Comparison of ENCODE assay signal across 7 cellular contexts in the genomic region with DNA sequence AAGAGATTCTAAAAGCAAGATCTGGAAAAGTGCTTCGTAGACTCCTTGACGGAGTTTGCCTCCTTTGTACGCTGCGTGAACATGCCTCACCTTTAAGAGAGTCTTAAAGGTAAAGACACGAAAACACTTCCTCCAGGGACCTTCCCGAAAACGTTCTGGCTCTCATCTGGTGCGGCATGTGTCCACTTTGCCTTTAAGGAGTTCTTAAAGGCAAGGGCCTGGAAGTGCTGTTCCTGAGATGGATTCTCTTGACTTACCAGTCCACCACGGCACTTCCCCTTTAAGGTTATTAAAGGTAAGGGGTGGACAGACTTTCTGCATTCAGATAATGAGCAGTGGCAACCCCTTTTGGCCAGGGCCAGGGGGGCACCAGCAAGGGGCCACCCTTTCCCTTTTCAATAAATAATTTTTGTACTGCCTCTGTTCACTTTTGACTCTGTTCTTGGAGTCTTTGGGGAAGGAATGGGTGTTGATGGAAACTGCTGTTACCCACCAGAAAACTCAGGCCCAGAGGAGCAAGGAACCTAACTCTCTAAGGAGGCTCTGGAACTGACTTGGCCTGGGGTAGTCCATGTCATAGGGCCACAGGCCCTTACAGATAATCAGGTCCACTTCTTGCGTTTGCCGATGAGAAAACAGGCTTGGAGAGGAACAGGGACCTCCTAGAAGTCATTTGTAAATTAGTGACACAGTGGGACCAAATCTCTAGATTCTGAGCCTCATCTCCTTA. TPM values are rescaled to one million over a fixed set of nuclear protein-coding genes. Genes with fewer than 3 reads are reported as not detected.
DNase-seq lines count a peak whose midpoint lies in the region; ATAC-seq, FAIRE-seq and TF ChIP-seq lines count a peak whose summit lies in the region.
"Had no signal": no experiment of that assay in that cellular context is flagged by ENCODE, and none has a peak within 500 bp of the region (broad histone marks: within the 10 kb centered on the region; RNA-seq: fewer than 3 reads in every experiment).

No MANE protein-coding gene starts in this region.

- peaks cover 25% of the 10 kb centered on the region for H3K4me1 Mint-ChIP-seq in CD14-positive monocyte
- H3K4me1 Mint-ChIP-seq in activated T-helper 2 cell treated with anti-CD3 and anti-CD28 coated beads, Interferon-gamma antibody, Interleukin-2, Interleukin-4, amounts not matched to agents 10 μg/mL and 5 μg/mL and 100 μg/mL, durations not matched to agents 14 hours and 24 hours and 36 hours (ENCODE audit: low read depth): peaks cover 26% of the 10 kb centered on the region

- intact Hi-C loops in CD14-positive monocyte (cut with micrococcal nuclease): no loop called here
- intact Hi-C loops in activated T-helper 2 cell treated with anti-CD3 and anti-CD28 coated beads, Interferon-gamma antibody, Interleukin-2, Interleukin-4, amounts not matched to agents 10 μg/mL and 5 μg/mL and 100 μg/mL, durations not matched to agents 14 hours and 24 hours and 36 hours (cut with micrococcal nuclease): loop anchor here (1.0 kb wide), 1 partner anchor 16 kb away; the partner anchor contains the start of gene LRP10

- TF ChIP-seq CTCF in CD14-positive monocyte (IDR thresholded peaks at IDR 0.05): no peak

- DNase-seq in CD14-positive monocyte (ENCODE audit: low spot score) (no peak), NCI-H146 treated with DMSO at 0.1 percent for 48 hours (lab: John Stamatoyannopoulos, UW; ENCODE audit: unreplicated experiment) (peak; percentile 89), islet precursor cell (peak; percentile 92), urothelium cell line (ENCODE audit: low spot score) (peak; percentile 83)
- DNase-seq in activated T-helper 2 cell treated with anti-CD3 and anti-CD28 coated beads, Interferon-gamma antibody, Interleukin-2, Interleukin-4, amounts not matched to agents 10 μg/mL and 5 μg/mL and 100 μg/mL, durations not matched to agents 14 hours and 24 hours and 36 hours (ENCODE audit: low spot score): peak; percentile 27

- peak; percentile 41 for ATAC-seq in GM21717 (IDR thresholded peaks at IDR 0.05; ENCODE audit: unreplicated experiment)

- peaks cover 26 to 45% (median 26%) of the 10 kb centered on the region in 3 donors for H3K27me3 Mint-ChIP-seq in CD14-positive monocyte (ENCODE audit: low read depth in 3 of 3)
- peaks cover 7% of the 10 kb centered on the region for H3K27me3 Mint-ChIP-seq in activated T-helper 2 cell treated with anti-CD3 and anti-CD28 coated beads, Interferon-gamma antibody, Interleukin-2, Interleukin-4, amounts not matched to agents 10 μg/mL and 5 μg/mL and 100 μg/mL, durations not matched to agents 14 hours and 24 hours and 36 hours (ENCODE audit: low read depth)

- peaks cover 0 to 8% (median 3%) of the 10 kb centered on the region in 7 donors for H3K9me3 Mint-ChIP-seq in CD14-positive monocyte
- H3K9me3 Mint-ChIP-seq in activated T-helper 2 cell treated with anti-CD3 and anti-CD28 coated beads, Interferon-gamma antibody, Interleukin-2, Interleukin-4, amounts not matched to agents 10 μg/mL and 5 μg/mL and 100 μg/mL, durations not matched to agents 14 hours and 24 hours and 36 hours: no peaks in the 10 kb centered on the region

- H3K27ac Mint-ChIP-seq in CD14-positive monocyte: peak overlapping the region in 3 of 7 donors; percentile 13 to 85 (median 14)
- H3K27ac Mint-ChIP-seq in activated T-helper 2 cell treated with anti-CD3 and anti-CD28 coated beads, Interferon-gamma antibody, Interleukin-2, Interleukin-4, amounts not matched to agents 10 μg/mL and 5 μg/mL and 100 μg/mL, durations not matched to agents 14 hours and 24 hours and 36 hours: peak overlapping the region; percentile 72

- H3K36me3 Mint-ChIP-seq in CD14-positive monocyte: peaks cover 9 to 14% of the 10 kb centered on the region in 2 donors
- H3K36me3 Mint-ChIP-seq in activated T-helper 2 cell treated with anti-CD3 and anti-CD28 coated beads, Interferon-gamma antibody, Interleukin-2, Interleukin-4, amounts not matched to agents 10 μg/mL and 5 μg/mL and 100 μg/mL, durations not matched to agents 14 hours and 24 hours and 36 hours (ENCODE audit: low read depth): no peaks in the 10 kb centered on the region

- H3K4me3 Mint-ChIP-seq in CD14-positive monocyte: peak overlapping the region; percentile 84 to 94
- H3K4me3 Mint-ChIP-seq in activated T-helper 2 cell treated with anti-CD3 and anti-CD28 coated beads, Interferon-gamma antibody, Interleukin-2, Interleukin-4, amounts not matched to agents 10 μg/mL and 5 μg/mL and 100 μg/mL, durations not matched to agents 14 hours and 24 hours and 36 hours (ENCODE audit: low read depth): peak overlapping the region; percentile 80

- no peak for FAIRE-seq in urothelium cell line (lab: Jason Lieb, UNC)

RNA-seq across cellular contexts. Expression of gene REM2, which starts 4.4 kb away (rescaled TPM):
- polyA plus RNA-seq in CD14-positive monocyte: not detected
- total RNA-seq in activated T-helper 2 cell treated with anti-CD3 and anti-CD28 coated beads, Interferon-gamma antibody, Interleukin-2, Interleukin-4, amounts not matched to agents 10 μg/mL and 5 μg/mL and 100 μg/mL, durations not matched to agents 14 hours and 24 hours and 36 hours: 0.28 and 0.30 TPM in 2 replicates
- total RNA-seq: HT1080 had no signal

RNA-seq across cellular contexts. Expression of gene LRP10, which starts 15.9 kb away (rescaled TPM):
- polyA plus RNA-seq in CD14-positive monocyte: 10 to 100 TPM; 39.0 to 51.5 TPM
- 38.9 and 40.5 TPM in 2 replicates for total RNA-seq in activated T-helper 2 cell treated with anti-CD3 and anti-CD28 coated beads, Interferon-gamma antibody, Interleukin-2, Interleukin-4, amounts not matched to agents 10 μg/mL and 5 μg/mL and 100 μg/mL, durations not matched to agents 14 hours and 24 hours and 36 hours

RNA-seq across cellular contexts. Expression of gene RBM23, which starts 31.5 kb away (rescaled TPM):
- polyA plus RNA-seq in CD14-positive monocyte: 10 to 100 TPM; 85.7 to 89.7 TPM
- 77.3 and 81.1 TPM in 2 replicates for total RNA-seq in activated T-helper 2 cell treated with anti-CD3 and anti-CD28 coated beads, Interferon-gamma antibody, Interleukin-2, Interleukin-4, amounts not matched to agents 10 μg/mL and 5 μg/mL and 100 μg/mL, durations not matched to agents 14 hours and 24 hours and 36 hours

RNA-seq across cellular contexts. Expression of gene PRMT5, which starts 41.8 kb away (rescaled TPM):
- 10 to 100 TPM; 44.1 to 44.4 TPM for polyA plus RNA-seq in CD14-positive monocyte
- total RNA-seq in activated T-helper 2 cell treated with anti-CD3 and anti-CD28 coated beads, Interferon-gamma antibody, Interleukin-2, Interleukin-4, amounts not matched to agents 10 μg/mL and 5 μg/mL and 100 μg/mL, durations not matched to agents 14 hours and 24 hours and 36 hours: 147 and 152 TPM in 2 replicates

RNA-seq across cellular contexts. Expression of gene MMP14, which starts 51.0 kb away (rescaled TPM):
- polyA plus RNA-seq in CD14-positive monocyte: under 1 TPM; 0.14 to 0.44 TPM
- total RNA-seq in activated T-helper 2 cell treated with anti-CD3 and anti-CD28 coated beads, Interferon-gamma antibody, Interleukin-2, Interleukin-4, amounts not matched to agents 10 μg/mL and 5 μg/mL and 100 μg/mL, durations not matched to agents 14 hours and 24 hours and 36 hours: 2.6 and 2.7 TPM in 2 replicates
